ENCODE assay signal across 1 cellular context in genomic region chr1:12078575-12078937, GRCh38.
TF ChIP-seq lines count a peak whose summit lies in the region.

No MANE protein-coding gene starts in this region.

TF ChIP-seq in K562, 482 proteins besides CTCF, POLR2A, EP300 and RAD21 (continued from another document and continues in another):
- TF ChIP-seq, protein P1, sequence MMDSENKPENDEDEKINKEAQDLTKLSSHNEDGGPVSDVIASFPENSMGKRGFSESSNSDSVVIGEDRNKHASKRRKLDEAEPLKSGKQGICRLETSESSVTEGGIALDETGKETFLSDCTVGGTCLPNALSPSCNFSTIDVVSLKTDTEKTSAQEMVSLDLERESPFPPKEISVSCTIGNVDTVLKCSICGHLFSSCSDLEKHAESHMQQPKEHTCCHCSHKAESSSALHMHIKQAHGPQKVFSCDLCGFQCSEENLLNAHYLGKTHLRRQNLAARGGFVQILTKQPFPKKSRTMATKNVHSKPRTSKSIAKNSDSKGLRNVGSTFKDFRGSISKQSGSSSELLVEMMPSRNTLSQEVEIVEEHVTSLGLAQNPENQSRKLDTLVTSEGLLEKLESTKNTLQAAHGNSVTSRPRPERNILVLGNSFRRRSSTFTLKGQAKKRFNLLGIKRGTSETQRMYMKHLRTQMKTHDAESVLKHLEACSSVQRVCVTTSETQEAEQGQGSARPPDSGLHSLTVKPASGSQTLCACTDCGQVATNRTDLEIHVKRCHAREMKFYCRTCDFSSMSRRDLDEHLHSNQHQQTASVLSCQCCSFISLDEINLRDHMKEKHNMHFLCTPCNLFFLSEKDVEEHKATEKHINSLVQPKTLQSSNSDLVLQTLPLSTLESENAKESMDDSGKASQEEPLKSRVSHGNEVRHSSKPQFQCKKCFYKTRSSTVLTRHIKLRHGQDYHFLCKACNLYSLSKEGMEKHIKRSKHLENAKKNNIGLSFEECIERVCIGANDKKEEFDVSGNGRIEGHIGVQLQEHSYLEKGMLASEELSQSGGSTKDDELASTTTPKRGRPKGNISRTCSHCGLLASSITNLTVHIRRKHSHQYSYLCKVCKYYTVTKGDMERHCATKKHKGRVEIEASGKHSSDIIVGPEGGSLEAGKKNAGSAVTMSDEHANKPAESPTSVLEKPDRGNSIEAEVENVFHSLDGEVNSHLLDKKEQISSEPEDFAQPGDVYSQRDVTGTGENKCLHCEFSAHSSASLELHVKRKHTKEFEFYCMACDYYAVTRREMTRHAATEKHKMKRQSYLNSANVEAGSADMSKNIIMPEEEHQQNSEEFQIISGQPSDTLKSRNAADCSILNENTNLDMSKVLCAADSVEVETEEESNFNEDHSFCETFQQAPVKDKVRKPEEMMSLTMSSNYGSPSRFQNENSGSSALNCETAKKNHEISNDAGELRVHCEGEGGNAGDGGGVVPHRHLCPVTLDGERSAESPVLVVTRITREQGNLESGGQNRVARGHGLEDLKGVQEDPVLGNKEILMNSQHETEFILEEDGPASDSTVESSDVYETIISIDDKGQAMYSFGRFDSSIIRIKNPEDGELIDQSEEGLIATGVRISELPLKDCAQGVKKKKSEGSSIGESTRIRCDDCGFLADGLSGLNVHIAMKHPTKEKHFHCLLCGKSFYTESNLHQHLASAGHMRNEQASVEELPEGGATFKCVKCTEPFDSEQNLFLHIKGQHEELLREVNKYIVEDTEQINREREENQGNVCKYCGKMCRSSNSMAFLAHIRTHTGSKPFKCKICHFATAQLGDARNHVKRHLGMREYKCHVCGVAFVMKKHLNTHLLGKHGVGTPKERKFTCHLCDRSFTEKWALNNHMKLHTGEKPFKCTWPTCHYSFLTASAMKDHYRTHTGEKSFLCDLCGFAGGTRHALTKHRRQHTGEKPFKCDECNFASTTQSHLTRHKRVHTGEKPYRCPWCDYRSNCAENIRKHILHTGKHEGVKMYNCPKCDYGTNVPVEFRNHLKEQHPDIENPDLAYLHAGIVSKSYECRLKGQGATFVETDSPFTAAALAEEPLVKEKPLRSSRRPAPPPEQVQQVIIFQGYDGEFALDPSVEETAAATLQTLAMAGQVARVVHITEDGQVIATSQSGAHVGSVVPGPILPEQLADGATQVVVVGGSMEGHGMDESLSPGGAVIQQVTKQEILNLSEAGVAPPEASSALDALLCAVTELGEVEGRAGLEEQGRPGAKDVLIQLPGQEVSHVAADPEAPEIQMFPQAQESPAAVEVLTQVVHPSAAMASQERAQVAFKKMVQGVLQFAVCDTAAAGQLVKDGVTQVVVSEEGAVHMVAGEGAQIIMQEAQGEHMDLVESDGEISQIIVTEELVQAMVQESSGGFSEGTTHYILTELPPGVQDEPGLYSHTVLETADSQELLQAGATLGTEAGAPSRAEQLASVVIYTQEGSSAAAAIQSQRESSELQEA (IDR thresholded peaks at IDR 0.05; ENCODE audit: low read depth), result no peak
- peak; percentile 93 for TF ChIP-seq ADNP (tag; IDR thresholded peaks at IDR 0.05)
- TF ChIP-seq, protein P2, sequence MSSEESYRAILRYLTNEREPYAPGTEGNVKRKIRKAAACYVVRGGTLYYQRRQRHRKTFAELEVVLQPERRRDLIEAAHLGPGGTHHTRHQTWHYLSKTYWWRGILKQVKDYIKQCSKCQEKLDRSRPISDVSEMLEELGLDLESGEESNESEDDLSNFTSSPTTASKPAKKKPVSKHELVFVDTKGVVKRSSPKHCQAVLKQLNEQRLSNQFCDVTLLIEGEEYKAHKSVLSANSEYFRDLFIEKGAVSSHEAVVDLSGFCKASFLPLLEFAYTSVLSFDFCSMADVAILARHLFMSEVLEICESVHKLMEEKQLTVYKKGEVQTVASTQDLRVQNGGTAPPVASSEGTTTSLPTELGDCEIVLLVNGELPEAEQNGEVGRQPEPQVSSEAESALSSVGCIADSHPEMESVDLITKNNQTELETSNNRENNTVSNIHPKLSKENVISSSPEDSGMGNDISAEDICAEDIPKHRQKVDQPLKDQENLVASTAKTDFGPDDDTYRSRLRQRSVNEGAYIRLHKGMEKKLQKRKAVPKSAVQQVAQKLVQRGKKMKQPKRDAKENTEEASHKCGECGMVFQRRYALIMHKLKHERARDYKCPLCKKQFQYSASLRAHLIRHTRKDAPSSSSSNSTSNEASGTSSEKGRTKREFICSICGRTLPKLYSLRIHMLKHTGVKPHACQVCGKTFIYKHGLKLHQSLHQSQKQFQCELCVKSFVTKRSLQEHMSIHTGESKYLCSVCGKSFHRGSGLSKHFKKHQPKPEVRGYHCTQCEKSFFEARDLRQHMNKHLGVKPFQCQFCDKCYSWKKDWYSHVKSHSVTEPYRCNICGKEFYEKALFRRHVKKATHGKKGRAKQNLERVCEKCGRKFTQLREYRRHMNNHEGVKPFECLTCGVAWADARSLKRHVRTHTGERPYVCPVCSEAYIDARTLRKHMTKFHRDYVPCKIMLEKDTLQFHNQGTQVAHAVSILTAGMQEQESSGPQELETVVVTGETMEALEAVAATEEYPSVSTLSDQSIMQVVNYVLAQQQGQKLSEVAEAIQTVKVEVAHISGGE (CRISPR knock-in tag; IDR thresholded peaks at IDR 0.05), result no peak
- TF ChIP-seq, protein P3, sequence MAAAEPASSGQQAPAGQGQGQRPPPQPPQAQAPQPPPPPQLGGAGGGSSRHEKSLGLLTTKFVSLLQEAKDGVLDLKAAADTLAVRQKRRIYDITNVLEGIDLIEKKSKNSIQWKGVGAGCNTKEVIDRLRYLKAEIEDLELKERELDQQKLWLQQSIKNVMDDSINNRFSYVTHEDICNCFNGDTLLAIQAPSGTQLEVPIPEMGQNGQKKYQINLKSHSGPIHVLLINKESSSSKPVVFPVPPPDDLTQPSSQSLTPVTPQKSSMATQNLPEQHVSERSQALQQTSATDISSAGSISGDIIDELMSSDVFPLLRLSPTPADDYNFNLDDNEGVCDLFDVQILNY (CRISPR knock-in tag; IDR thresholded peaks at IDR 0.05), result no peak
- no peak for TF ChIP-seq HMGXB4 (CRISPR knock-in tag; IDR thresholded peaks at IDR 0.05)
- TF ChIP-seq NCOA1 (IDR thresholded peaks at IDR 0.05; ENCODE audit: low read depth), result no peak
- TF ChIP-seq HMG20A (CRISPR knock-in tag; conservative IDR thresholded peaks at IDR 0.05), result no peak
- TF ChIP-seq HDGF (IDR thresholded peaks at IDR 0.05), result peak; percentile 54; the same call in 1 of the 2 replicates
- TF ChIP-seq, protein P4, sequence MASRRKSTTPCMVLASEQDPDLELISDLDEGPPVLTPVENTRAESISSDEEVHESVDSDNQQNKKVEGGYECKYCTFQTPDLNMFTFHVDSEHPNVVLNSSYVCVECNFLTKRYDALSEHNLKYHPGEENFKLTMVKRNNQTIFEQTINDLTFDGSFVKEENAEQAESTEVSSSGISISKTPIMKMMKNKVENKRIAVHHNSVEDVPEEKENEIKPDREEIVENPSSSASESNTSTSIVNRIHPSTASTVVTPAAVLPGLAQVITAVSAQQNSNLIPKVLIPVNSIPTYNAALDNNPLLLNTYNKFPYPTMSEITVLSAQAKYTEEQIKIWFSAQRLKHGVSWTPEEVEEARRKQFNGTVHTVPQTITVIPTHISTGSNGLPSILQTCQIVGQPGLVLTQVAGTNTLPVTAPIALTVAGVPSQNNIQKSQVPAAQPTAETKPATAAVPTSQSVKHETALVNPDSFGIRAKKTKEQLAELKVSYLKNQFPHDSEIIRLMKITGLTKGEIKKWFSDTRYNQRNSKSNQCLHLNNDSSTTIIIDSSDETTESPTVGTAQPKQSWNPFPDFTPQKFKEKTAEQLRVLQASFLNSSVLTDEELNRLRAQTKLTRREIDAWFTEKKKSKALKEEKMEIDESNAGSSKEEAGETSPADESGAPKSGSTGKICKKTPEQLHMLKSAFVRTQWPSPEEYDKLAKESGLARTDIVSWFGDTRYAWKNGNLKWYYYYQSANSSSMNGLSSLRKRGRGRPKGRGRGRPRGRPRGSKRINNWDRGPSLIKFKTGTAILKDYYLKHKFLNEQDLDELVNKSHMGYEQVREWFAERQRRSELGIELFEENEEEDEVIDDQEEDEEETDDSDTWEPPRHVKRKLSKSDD (conservative IDR thresholded peaks at IDR 0.05; ENCODE audit: low read length), result no peak
- peak; percentile 91 for TF ChIP-seq HDAC2 (IDR thresholded peaks at IDR 0.05)
- no peak for TF ChIP-seq ZBTB8A (IDR thresholded peaks at IDR 0.05; ENCODE audit: partially characterized antibody)
- no peak for TF ChIP-seq ETS2 (tag; IDR thresholded peaks at IDR 0.05; ENCODE audit: borderline replicate concordance, poor library complexity, severe bottlenecking)
- TF ChIP-seq, protein P5, sequence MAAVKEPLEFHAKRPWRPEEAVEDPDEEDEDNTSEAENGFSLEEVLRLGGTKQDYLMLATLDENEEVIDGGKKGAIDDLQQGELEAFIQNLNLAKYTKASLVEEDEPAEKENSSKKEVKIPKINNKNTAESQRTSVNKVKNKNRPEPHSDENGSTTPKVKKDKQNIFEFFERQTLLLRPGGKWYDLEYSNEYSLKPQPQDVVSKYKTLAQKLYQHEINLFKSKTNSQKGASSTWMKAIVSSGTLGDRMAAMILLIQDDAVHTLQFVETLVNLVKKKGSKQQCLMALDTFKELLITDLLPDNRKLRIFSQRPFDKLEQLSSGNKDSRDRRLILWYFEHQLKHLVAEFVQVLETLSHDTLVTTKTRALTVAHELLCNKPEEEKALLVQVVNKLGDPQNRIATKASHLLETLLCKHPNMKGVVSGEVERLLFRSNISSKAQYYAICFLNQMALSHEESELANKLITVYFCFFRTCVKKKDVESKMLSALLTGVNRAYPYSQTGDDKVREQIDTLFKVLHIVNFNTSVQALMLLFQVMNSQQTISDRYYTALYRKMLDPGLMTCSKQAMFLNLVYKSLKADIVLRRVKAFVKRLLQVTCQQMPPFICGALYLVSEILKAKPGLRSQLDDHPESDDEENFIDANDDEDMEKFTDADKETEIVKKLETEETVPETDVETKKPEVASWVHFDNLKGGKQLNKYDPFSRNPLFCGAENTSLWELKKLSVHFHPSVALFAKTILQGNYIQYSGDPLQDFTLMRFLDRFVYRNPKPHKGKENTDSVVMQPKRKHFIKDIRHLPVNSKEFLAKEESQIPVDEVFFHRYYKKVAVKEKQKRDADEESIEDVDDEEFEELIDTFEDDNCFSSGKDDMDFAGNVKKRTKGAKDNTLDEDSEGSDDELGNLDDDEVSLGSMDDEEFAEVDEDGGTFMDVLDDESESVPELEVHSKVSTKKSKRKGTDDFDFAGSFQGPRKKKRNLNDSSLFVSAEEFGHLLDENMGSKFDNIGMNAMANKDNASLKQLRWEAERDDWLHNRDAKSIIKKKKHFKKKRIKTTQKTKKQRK (IDR thresholded peaks at IDR 0.05; ENCODE audit: borderline replicate concordance, low read depth, low read length), result no peak
- no peak for TF ChIP-seq RAD51 (IDR thresholded peaks at IDR 0.05; ENCODE audit: borderline replicate concordance, low read depth)
- TF ChIP-seq CBX2 (IDR thresholded peaks at IDR 0.05; ENCODE audit: insufficient read depth, low read length, poor library complexity, severe bottlenecking), result no peak
- peak; percentile 94 for TF ChIP-seq CBX1 (IDR thresholded peaks at IDR 0.05; ENCODE audit: low read depth)
- TF ChIP-seq, protein P6, sequence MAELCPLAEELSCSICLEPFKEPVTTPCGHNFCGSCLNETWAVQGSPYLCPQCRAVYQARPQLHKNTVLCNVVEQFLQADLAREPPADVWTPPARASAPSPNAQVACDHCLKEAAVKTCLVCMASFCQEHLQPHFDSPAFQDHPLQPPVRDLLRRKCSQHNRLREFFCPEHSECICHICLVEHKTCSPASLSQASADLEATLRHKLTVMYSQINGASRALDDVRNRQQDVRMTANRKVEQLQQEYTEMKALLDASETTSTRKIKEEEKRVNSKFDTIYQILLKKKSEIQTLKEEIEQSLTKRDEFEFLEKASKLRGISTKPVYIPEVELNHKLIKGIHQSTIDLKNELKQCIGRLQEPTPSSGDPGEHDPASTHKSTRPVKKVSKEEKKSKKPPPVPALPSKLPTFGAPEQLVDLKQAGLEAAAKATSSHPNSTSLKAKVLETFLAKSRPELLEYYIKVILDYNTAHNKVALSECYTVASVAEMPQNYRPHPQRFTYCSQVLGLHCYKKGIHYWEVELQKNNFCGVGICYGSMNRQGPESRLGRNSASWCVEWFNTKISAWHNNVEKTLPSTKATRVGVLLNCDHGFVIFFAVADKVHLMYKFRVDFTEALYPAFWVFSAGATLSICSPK (IDR thresholded peaks at IDR 0.05; ENCODE audit: borderline replicate concordance), result no peak
- TF ChIP-seq, protein P7, sequence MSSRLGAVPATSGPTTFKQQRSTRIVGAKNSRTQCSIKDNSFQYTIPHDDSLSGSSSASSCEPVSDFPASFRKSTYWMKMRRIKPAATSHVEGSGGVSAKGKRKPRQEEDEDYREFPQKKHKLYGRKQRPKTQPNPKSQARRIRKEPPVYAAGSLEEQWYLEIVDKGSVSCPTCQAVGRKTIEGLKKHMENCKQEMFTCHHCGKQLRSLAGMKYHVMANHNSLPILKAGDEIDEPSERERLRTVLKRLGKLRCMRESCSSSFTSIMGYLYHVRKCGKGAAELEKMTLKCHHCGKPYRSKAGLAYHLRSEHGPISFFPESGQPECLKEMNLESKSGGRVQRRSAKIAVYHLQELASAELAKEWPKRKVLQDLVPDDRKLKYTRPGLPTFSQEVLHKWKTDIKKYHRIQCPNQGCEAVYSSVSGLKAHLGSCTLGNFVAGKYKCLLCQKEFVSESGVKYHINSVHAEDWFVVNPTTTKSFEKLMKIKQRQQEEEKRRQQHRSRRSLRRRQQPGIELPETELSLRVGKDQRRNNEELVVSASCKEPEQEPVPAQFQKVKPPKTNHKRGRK (tag; IDR thresholded peaks at IDR 0.05), result no peak
- TF ChIP-seq RCOR1 (IDR thresholded peaks at IDR 0.05; ENCODE audit: borderline replicate concordance in 1 of 2, low read depth in 2 of 2, low read length in 2 of 2), result peak; percentile 48 to 85; a peak in 3 of 4 replicates
- no peak for TF ChIP-seq CBFB (CRISPR knock-in tag; IDR thresholded peaks at IDR 0.05)
- no peak for TF ChIP-seq ARNT (IDR thresholded peaks at IDR 0.05)
- no peak for TF ChIP-seq ZC3H11A (IDR thresholded peaks at IDR 0.05; ENCODE audit: low read depth, low read length)
- no peak for TF ChIP-seq SMAD1 (IDR thresholded peaks at IDR 0.05; ENCODE audit: low read depth, low read length, partially characterized antibody)
- 0 out of 2 replicates have a peak, but pooled peaks have one; percentile 12 for TF ChIP-seq ESRRA (IDR thresholded peaks at IDR 0.05; ENCODE audit: borderline replicate concordance, low read depth)
- TF ChIP-seq CREB5 (CRISPR knock-in tag; IDR thresholded peaks at IDR 0.05), result no peak
- TF ChIP-seq FOXJ2 (tag; IDR thresholded peaks at IDR 0.05), result no peak
- TF ChIP-seq FOXK1 (CRISPR knock-in tag; IDR thresholded peaks at IDR 0.05; ENCODE audit: borderline replicate concordance), result no peak
- TF ChIP-seq ZNF347 (CRISPR knock-in tag; IDR thresholded peaks at IDR 0.05; ENCODE audit: low read depth), result no peak
